ENCODE assay signal across 9 cellular contexts in genomic region chr12:113154351-113154973, GRCh38. TPM values are rescaled to one million over a fixed set of nuclear protein-coding genes. Genes with fewer than 3 reads are reported as not detected.
DNase-seq lines count a peak whose midpoint lies in the region; FAIRE-seq and TF ChIP-seq lines count a peak whose summit lies in the region.
"Had no signal": no experiment of that assay in that cellular context is flagged by ENCODE, and none has a peak within 500 bp of the region (broad histone marks: within the 10 kb centered on the region; RNA-seq: fewer than 3 reads in every experiment).

No MANE protein-coding gene starts in this region.

- peaks cover 2% of the 10 kb centered on the region for H3K9me3 ChIP-seq in iPS-18c (ENCODE audit: control insufficient read depth, insufficient read depth, low read length)

- no peaks in the 10 kb centered on the region for H3K4me1 Mint-ChIP-seq in activated T-helper 1 cell treated with anti-CD3 and anti-CD28 coated beads, Interleukin-12 subunit alpha, Interleukin-12 subunit beta, Interleukin-2, Interleukin-4 antibody, amounts not matched to agents 30 ng/mL and 10 ng/mL and 1 ng/mL, durations not matched to agents 14 hours and 24 hours and 36 hours (ENCODE audit: low read depth)
- peaks cover 18% of the 10 kb centered on the region for H3K4me1 Mint-ChIP-seq in type B pancreatic cell (ENCODE audit: unreplicated experiment)

- no peak for TF ChIP-seq CTCF in type B pancreatic cell (conservative IDR thresholded peaks at IDR 0.05)
- TF ChIP-seq CTCF in D721Med (IDR thresholded peaks at IDR 0.05; ENCODE audit: insufficient read depth, missing control alignments): no peak

- H3K36me3 Mint-ChIP-seq in activated T-helper 1 cell treated with anti-CD3 and anti-CD28 coated beads, Interleukin-12 subunit alpha, Interleukin-12 subunit beta, Interleukin-2, Interleukin-4 antibody, amounts not matched to agents 30 ng/mL and 10 ng/mL and 1 ng/mL, durations not matched to agents 14 hours and 24 hours and 36 hours (ENCODE audit: low read depth): peaks cover 15% of the 10 kb centered on the region
- peaks cover 14% of the 10 kb centered on the region for H3K36me3 Mint-ChIP-seq in type B pancreatic cell

- peak overlapping the region; percentile 55; the same call in 1 of the 2 replicates for H3K4me3 ChIP-seq in iPS-18c (ENCODE audit: insufficient read depth, low read depth, low read length)

- no peak for FAIRE-seq in D721Med (lab: Jason Lieb, UNC)

- intact Hi-C loops in activated T-helper 1 cell treated with anti-CD3 and anti-CD28 coated beads, Interleukin-12 subunit alpha, Interleukin-12 subunit beta, Interleukin-2, Interleukin-4 antibody, amounts not matched to agents 30 ng/mL and 10 ng/mL and 1 ng/mL, durations not matched to agents 14 hours and 24 hours and 36 hours (cut with micrococcal nuclease): loop anchor here (5.0 kb wide), 1 partner anchor 57 kb away; no protein-coding TSS in a partner anchor

- no peaks in the 10 kb centered on the region for H3K9me3 Mint-ChIP-seq in activated T-helper 1 cell treated with anti-CD3 and anti-CD28 coated beads, Interleukin-12 subunit alpha, Interleukin-12 subunit beta, Interleukin-2, Interleukin-4 antibody, amounts not matched to agents 30 ng/mL and 10 ng/mL and 1 ng/mL, durations not matched to agents 14 hours and 24 hours and 36 hours
- H3K9me3 Mint-ChIP-seq in type B pancreatic cell: no peaks in the 10 kb centered on the region

- DNase-seq in stimulated activated CD4-positive, alpha-beta T cell treated with anti-CD3 and anti-CD28 coated beads, Interleukin-1b, Interleukin-23, amount 100 ng/mL, for 48 hours: peak; percentile 14
- DNase-seq in stimulated activated CD4-positive, alpha-beta T cell treated with anti-CD3 and anti-CD28 coated beads, Interleukin-4, amount 100 ng/mL, for 24 hours: no peak
- DNase-seq in activated T-helper 1 cell treated with anti-CD3 and anti-CD28 coated beads, Interleukin-12 subunit alpha, Interleukin-12 subunit beta, Interleukin-2, Interleukin-4 antibody, amounts not matched to agents 30 ng/mL and 10 ng/mL and 1 ng/mL, durations not matched to agents 14 hours and 24 hours and 36 hours (ENCODE audit: low spot score): no peak
- DNase-seq in type B pancreatic cell (ENCODE audit: extremely low spot score, unreplicated experiment) (no peak), D721Med (ENCODE audit: insufficient read length, low spot score) (no peak), OCI-M1 (lab: John Stamatoyannopoulos, UW) (no peak), AG08396 (ENCODE audit: low spot score) (no peak)

- peaks cover 24% of the 10 kb centered on the region for H3K27me3 Mint-ChIP-seq in activated T-helper 1 cell treated with anti-CD3 and anti-CD28 coated beads, Interleukin-12 subunit alpha, Interleukin-12 subunit beta, Interleukin-2, Interleukin-4 antibody, amounts not matched to agents 30 ng/mL and 10 ng/mL and 1 ng/mL, durations not matched to agents 14 hours and 24 hours and 36 hours (ENCODE audit: insufficient read depth)
- peaks cover 46% of the 10 kb centered on the region for H3K27me3 Mint-ChIP-seq in type B pancreatic cell

- H3K4me3 Mint-ChIP-seq in activated T-helper 1 cell treated with anti-CD3 and anti-CD28 coated beads, Interleukin-12 subunit alpha, Interleukin-12 subunit beta, Interleukin-2, Interleukin-4 antibody, amounts not matched to agents 30 ng/mL and 10 ng/mL and 1 ng/mL, durations not matched to agents 14 hours and 24 hours and 36 hours: peak overlapping the region; percentile 61
- peak overlapping the region; percentile 55 for H3K4me3 Mint-ChIP-seq in type B pancreatic cell

- H3K27ac Mint-ChIP-seq in activated T-helper 1 cell treated with anti-CD3 and anti-CD28 coated beads, Interleukin-12 subunit alpha, Interleukin-12 subunit beta, Interleukin-2, Interleukin-4 antibody, amounts not matched to agents 30 ng/mL and 10 ng/mL and 1 ng/mL, durations not matched to agents 14 hours and 24 hours and 36 hours: no peak overlapping the region
- no peak overlapping the region for H3K27ac Mint-ChIP-seq in type B pancreatic cell

RNA-seq across cellular contexts. Expression of gene CFAP73, which starts 4.9 kb away (rescaled TPM):
- total RNA-seq in activated T-helper 1 cell treated with anti-CD3 and anti-CD28 coated beads, Interleukin-12 subunit alpha, Interleukin-12 subunit beta, Interleukin-2, Interleukin-4 antibody, amounts not matched to agents 30 ng/mL and 10 ng/mL and 1 ng/mL, durations not matched to agents 14 hours and 24 hours and 36 hours: 0.16 and 0.17 TPM in 2 replicates
- 0.27 and 0.81 TPM in 2 replicates for total RNA-seq in type B pancreatic cell (ENCODE audit: low replicate concordance)
- total RNA-seq: mononuclear cell had no signal

RNA-seq across cellular contexts. Expression of gene RASAL1, which starts 18.9 kb away (rescaled TPM):
- total RNA-seq in activated T-helper 1 cell treated with anti-CD3 and anti-CD28 coated beads, Interleukin-12 subunit alpha, Interleukin-12 subunit beta, Interleukin-2, Interleukin-4 antibody, amounts not matched to agents 30 ng/mL and 10 ng/mL and 1 ng/mL, durations not matched to agents 14 hours and 24 hours and 36 hours: 0.10 and 0.34 TPM in 2 replicates
- total RNA-seq in type B pancreatic cell (ENCODE audit: low replicate concordance): 0.58 and 2.7 TPM in 2 replicates

RNA-seq across cellular contexts. Expression of gene DDX54, which starts 30.8 kb away (rescaled TPM):
- 121 and 133 TPM in 2 replicates for total RNA-seq in activated T-helper 1 cell treated with anti-CD3 and anti-CD28 coated beads, Interleukin-12 subunit alpha, Interleukin-12 subunit beta, Interleukin-2, Interleukin-4 antibody, amounts not matched to agents 30 ng/mL and 10 ng/mL and 1 ng/mL, durations not matched to agents 14 hours and 24 hours and 36 hours
- 53.9 and 66.1 TPM in 2 replicates for total RNA-seq in type B pancreatic cell (ENCODE audit: low replicate concordance)

RNA-seq across cellular contexts. Expression of gene RITA1, which starts 31.1 kb away (rescaled TPM):
- total RNA-seq in activated T-helper 1 cell treated with anti-CD3 and anti-CD28 coated beads, Interleukin-12 subunit alpha, Interleukin-12 subunit beta, Interleukin-2, Interleukin-4 antibody, amounts not matched to agents 30 ng/mL and 10 ng/mL and 1 ng/mL, durations not matched to agents 14 hours and 24 hours and 36 hours: 27.1 and 31.4 TPM in 2 replicates
- total RNA-seq in type B pancreatic cell (ENCODE audit: low replicate concordance): 19.0 and 21.7 TPM in 2 replicates
